ENCODE assay signal across 27 cellular contexts in genomic region chr6:130824978-130825694, GRCh38. TPM values are rescaled to one million over a fixed set of nuclear protein-coding genes. Genes with fewer than 3 reads are reported as not detected.
DNase-seq lines count a peak whose midpoint lies in the region; ATAC-seq and TF ChIP-seq lines count a peak whose summit lies in the region.
"Had no signal": no experiment of that assay in that cellular context is flagged by ENCODE, and none has a peak within 500 bp of the region (broad histone marks: within the 10 kb centered on the region; RNA-seq: fewer than 3 reads in every experiment).

No MANE protein-coding gene starts in this region.

- H3K4me3 Mint-ChIP-seq in activated naive CD8-positive, alpha-beta T cell treated with anti-CD3 and anti-CD28 coated beads, Interleukin-2, amount 10 ng/mL, durations not matched to agents 7 days and 5 days: no peak overlapping the region
- no peak overlapping the region for H3K4me3 Mint-ChIP-seq in activated naive CD8-positive, alpha-beta T cell treated with anti-CD3 and anti-CD28 coated beads, Interleukin-2, amount 50 U/mL, for 24 hours
- H3K4me3 Mint-ChIP-seq in WTC11: no peak overlapping the region
- H3K4me3 Mint-ChIP-seq: CD4-positive, alpha-beta T cell; HFFc6 had no signal

- H3K36me3 ChIP-seq in right lobe of liver: no peaks in the 10 kb centered on the region
- H3K36me3 ChIP-seq: BLaER1 treated with 17β-estradiol and CSF1 and Interleukin-3, amounts not matched to agents 10 nM and 100 nM; HAP-1; MG63; SJSA1 had no signal

- POLR2A ChIA-PET in activated naive CD8-positive, alpha-beta T cell treated with anti-CD3 and anti-CD28 coated beads, Interleukin-2, amount 10 ng/mL, durations not matched to agents 7 days and 5 days (lab: Charles Lee): no interaction called here
- POLR2A ChIA-PET in WTC11 (lab: Charles Lee): no interaction called here

- 48% methylated on average over 5 of the region's 5 CpGs for WGBS in right lobe of liver (ENCODE audit: insufficient coverage, low coverage, low lambda C conversion rate, missing lambda C conversion rate)

- no peaks in the 10 kb centered on the region for H3K4me1 Mint-ChIP-seq in activated naive CD8-positive, alpha-beta T cell treated with anti-CD3 and anti-CD28 coated beads, Interleukin-2, amount 10 ng/mL, durations not matched to agents 7 days and 5 days
- H3K4me1 Mint-ChIP-seq in activated naive CD8-positive, alpha-beta T cell treated with anti-CD3 and anti-CD28 coated beads, Interleukin-2, amount 50 U/mL, for 24 hours: no peaks in the 10 kb centered on the region
- peaks cover 19% of the 10 kb centered on the region for H3K4me1 Mint-ChIP-seq in WTC11

- peaks cover under 1% of the 10 kb centered on the region for H3K36me3 Mint-ChIP-seq in activated naive CD8-positive, alpha-beta T cell treated with anti-CD3 and anti-CD28 coated beads, Interleukin-2, amount 10 ng/mL, durations not matched to agents 7 days and 5 days
- no peaks in the 10 kb centered on the region for H3K36me3 Mint-ChIP-seq in activated naive CD8-positive, alpha-beta T cell treated with anti-CD3 and anti-CD28 coated beads, Interleukin-2, amount 50 U/mL, for 24 hours (ENCODE audit: low read depth)
- no peaks in the 10 kb centered on the region for H3K36me3 Mint-ChIP-seq in WTC11

- no peak overlapping the region for H3K4me3 ChIP-seq in right lobe of liver
- H3K4me3 ChIP-seq: BLaER1 treated with 17β-estradiol and CSF1 and Interleukin-3, amounts not matched to agents 10 nM and 100 nM; GM23248; HAP-1; MG63; SJSA1 had no signal

- H3K4me1 ChIP-seq in right lobe of liver: peaks cover 0 to 27% (median 7%) of the 10 kb centered on the region in 4 donors
- H3K4me1 ChIP-seq: HAP-1, SJSA1 had no signal

- no peaks in the 10 kb centered on the region for H3K9me3 ChIP-seq in right lobe of liver
- H3K9me3 ChIP-seq: BLaER1 treated with 17β-estradiol and CSF1 and Interleukin-3, amounts not matched to agents 10 nM and 100 nM; HAP-1; MG63; SJSA1 had no signal

- intact Hi-C loops in right lobe of liver (cut with DNase I): no loop called here

- ATAC-seq in activated naive CD8-positive, alpha-beta T cell treated with anti-CD3 and anti-CD28 coated beads, Interleukin-2, amount 10 ng/mL, durations not matched to agents 7 days and 5 days (ENCODE audit: low read depth): no peak
- no peak for ATAC-seq in activated naive CD8-positive, alpha-beta T cell treated with anti-CD3 and anti-CD28 coated beads, Interleukin-2, amount 50 U/mL, for 24 hours
- no peak for ATAC-seq in WTC11
- peak in 3 of 4 donors; percentile 4 to 33 (median 9) for ATAC-seq in right lobe of liver

- H3K9me3 Mint-ChIP-seq in activated naive CD8-positive, alpha-beta T cell treated with anti-CD3 and anti-CD28 coated beads, Interleukin-2, amount 10 ng/mL, durations not matched to agents 7 days and 5 days: peaks cover 1% of the 10 kb centered on the region
- peaks cover 5% of the 10 kb centered on the region for H3K9me3 Mint-ChIP-seq in activated naive CD8-positive, alpha-beta T cell treated with anti-CD3 and anti-CD28 coated beads, Interleukin-2, amount 50 U/mL, for 24 hours
- peaks cover 18% of the 10 kb centered on the region for H3K9me3 Mint-ChIP-seq in WTC11
- H3K9me3 Mint-ChIP-seq: CD4-positive, alpha-beta T cell; HFFc6 had no signal

- no peak for TF ChIP-seq POLR2A in right lobe of liver (IDR thresholded peaks at IDR 0.05)

- peak overlapping the region in 1 of 3 donors; percentile 9 for H3K27ac ChIP-seq in right lobe of liver
- H3K27ac ChIP-seq: BLaER1 treated with 17β-estradiol and CSF1 and Interleukin-3, amounts not matched to agents 10 nM and 100 nM; GM23248; SJSA1 had no signal

- no peak for DNase-seq in activated naive CD8-positive, alpha-beta T cell treated with anti-CD3 and anti-CD28 coated beads, Interleukin-2, amount 10 ng/mL, durations not matched to agents 7 days and 5 days
- DNase-seq in activated naive CD8-positive, alpha-beta T cell treated with anti-CD3 and anti-CD28 coated beads, Interleukin-2, amount 50 U/mL, for 24 hours: no peak
- no peak for DNase-seq in WTC11 (ENCODE audit: low spot score)
- no peak for DNase-seq in right lobe of liver
- DNase-seq in NCI-H526 treated with DMSO at 0.1 percent for 48 hours (lab: John Stamatoyannopoulos, UW): no peak
- no peak for DNase-seq in NCI-H226
- no peak for DNase-seq in islet precursor cell
- DNase-seq: CD4-positive, alpha-beta T cell; DMS79; EL; GF-D8; GM23248; HFFc6; KBM-7; MG63; NCI-H1105 treated with DMSO at 0.1 percent for 48 hours; NCI-H146; NCI-H1930; NCI-H2107; NCI-H446; NCI-H524 treated with DMSO at 0.1 percent for 48 hours; Right ventricle myocardium superior; RPMI8226 had no signal

- CTCF ChIA-PET in WTC11 (lab: Charles Lee): no interaction called here

- peak overlapping the region; percentile 26 for H3K27ac Mint-ChIP-seq in activated naive CD8-positive, alpha-beta T cell treated with anti-CD3 and anti-CD28 coated beads, Interleukin-2, amount 10 ng/mL, durations not matched to agents 7 days and 5 days
- no peak overlapping the region for H3K27ac Mint-ChIP-seq in activated naive CD8-positive, alpha-beta T cell treated with anti-CD3 and anti-CD28 coated beads, Interleukin-2, amount 50 U/mL, for 24 hours
- H3K27ac Mint-ChIP-seq in WTC11: peak overlapping the region; percentile 43
- H3K27ac Mint-ChIP-seq: CD4-positive, alpha-beta T cell; HFFc6 had no signal

- H3K27me3 ChIP-seq in right lobe of liver: no peaks in the 10 kb centered on the region
- H3K27me3 ChIP-seq: BLaER1 treated with 17β-estradiol and CSF1 and Interleukin-3, amounts not matched to agents 10 nM and 100 nM; MG63; SJSA1 had no signal

- H3K27me3 Mint-ChIP-seq in activated naive CD8-positive, alpha-beta T cell treated with anti-CD3 and anti-CD28 coated beads, Interleukin-2, amount 10 ng/mL, durations not matched to agents 7 days and 5 days: peaks cover 2% of the 10 kb centered on the region
- no peaks in the 10 kb centered on the region for H3K27me3 Mint-ChIP-seq in activated naive CD8-positive, alpha-beta T cell treated with anti-CD3 and anti-CD28 coated beads, Interleukin-2, amount 50 U/mL, for 24 hours
- H3K27me3 Mint-ChIP-seq in WTC11 (ENCODE audit: low read depth): no peaks in the 10 kb centered on the region
- H3K27me3 Mint-ChIP-seq: CD4-positive, alpha-beta T cell had no signal

- TF ChIP-seq CTCF in WTC11 (IDR thresholded peaks at IDR 0.05): no peak
- no peak for TF ChIP-seq CTCF in right lobe of liver (IDR thresholded peaks at IDR 0.05)

TF ChIP-seq in WTC11, 78 proteins besides CTCF, POLR2A, EP300 and RAD21 (continues in another document):
- TF ChIP-seq USF2 (CRISPR knock-in tag; IDR thresholded peaks at IDR 0.05) (no peak), NFATC4 (CRISPR knock-in tag; IDR thresholded peaks at IDR 0.05) (no peak), ZNF232 (CRISPR knock-in tag; IDR thresholded peaks at IDR 0.05) (no peak), FOXP4 (CRISPR knock-in tag; IDR thresholded peaks at IDR 0.05) (no peak), E2F1 (CRISPR knock-in tag; IDR thresholded peaks at IDR 0.05) (no peak), NFYB (CRISPR knock-in tag; conservative IDR thresholded peaks at IDR 0.05; ENCODE audit: low read depth) (no peak), ATF1 (CRISPR knock-in tag; IDR thresholded peaks at IDR 0.05) (no peak), JAZF1 (CRISPR knock-in tag; IDR thresholded peaks at IDR 0.05) (no peak)

RNA-seq across cellular contexts. Expression of gene SMLR1, which starts 2.1 kb away (rescaled TPM):
- not detected for total RNA-seq in activated naive CD8-positive, alpha-beta T cell treated with anti-CD3 and anti-CD28 coated beads, Interleukin-2, amount 10 ng/mL, durations not matched to agents 7 days and 5 days
- total RNA-seq in WTC11 (2021) (not detected in 3 replicates), right lobe of liver (10 to 100 TPM; 10.7 to 46.4 (median 20.1) TPM)
- total RNA-seq: CD4-positive, alpha-beta T cell; GM23248; HFFc6; HT1080; Right ventricle myocardium superior; SJSA1 had no signal

Comparison
In these comparisons a context has a peak if more than half of its experiments do, and no peak if none do; other contexts are left out.
1. ATAC-seq: peak in right lobe of liver (3 of 4); none in activated naive CD8-positive, alpha-beta T cell treated with anti-CD3 and anti-CD28 coated beads, Interleukin-2, amount 10 ng/mL, durations not matched to agents 7 days and 5 days (single experiment), activated naive CD8-positive, alpha-beta T cell treated with anti-CD3 and anti-CD28 coated beads, Interleukin-2, amount 50 U/mL, for 24 hours (single experiment) and WTC11 (single experiment).
2. RNA of gene SMLR1, which starts 2.1 kb away (total RNA-seq): 10.7 to 46.4 TPM in right lobe of liver; not detected in WTC11 and not detected in activated naive CD8-positive, alpha-beta T cell treated with anti-CD3 and anti-CD28 coated beads, Interleukin-2, amount 10 ng/mL, durations not matched to agents 7 days and 5 days; every median in the first group is over 10 times any median in the second.